In the genomic region with DNA sequence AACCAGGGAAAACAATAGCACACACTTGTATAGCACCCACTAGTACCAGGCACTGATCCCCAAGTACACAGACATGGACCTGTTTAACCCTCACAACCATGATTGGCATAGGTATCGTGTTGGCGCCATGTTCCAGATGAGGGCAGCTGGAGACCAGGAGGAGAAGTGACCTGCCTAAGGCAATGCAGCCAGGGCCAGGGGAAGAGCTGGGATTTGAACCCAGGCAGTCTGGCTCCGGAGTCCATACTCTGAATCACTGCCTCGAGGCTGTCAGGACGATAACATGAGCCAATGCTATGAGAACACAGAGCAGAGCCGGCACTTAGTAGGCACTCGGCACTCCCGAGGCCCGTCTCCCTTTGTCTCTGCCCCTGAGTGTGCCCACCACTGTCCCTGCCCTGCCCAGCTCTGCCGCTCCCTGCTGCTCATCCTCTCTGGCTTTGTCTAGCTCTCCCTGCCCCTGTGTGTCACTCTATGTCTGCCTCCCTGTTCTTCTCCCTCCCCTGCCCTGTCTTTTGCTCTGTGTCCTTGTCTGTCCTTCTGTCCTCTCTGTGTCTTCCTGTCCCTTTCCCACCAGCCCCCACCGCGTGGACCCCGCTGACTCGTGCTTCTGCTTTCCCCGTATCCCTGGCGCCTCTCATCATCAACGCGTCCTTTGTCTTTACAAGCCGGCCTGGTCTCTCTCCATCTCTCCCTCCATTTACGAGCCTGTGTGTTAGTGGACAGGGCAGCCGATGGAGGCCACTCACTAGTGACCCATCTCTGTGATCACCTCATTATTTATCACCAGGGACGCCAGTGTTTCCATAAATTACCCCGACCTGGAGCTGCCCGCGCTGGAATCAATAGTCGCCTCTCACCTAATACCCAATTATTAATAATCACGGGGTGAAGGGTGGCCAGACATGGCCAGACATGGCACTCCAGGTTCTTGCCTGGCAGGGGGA, we compare ENCODE assay signal across 18 cellular contexts.
DNase-seq lines count a peak whose midpoint lies in the region; ATAC-seq and TF ChIP-seq lines count a peak whose summit lies in the region.
"Had no signal": no experiment of that assay in that cellular context is flagged by ENCODE, and none has a peak within 500 bp of the region (broad histone marks: within the 10 kb centered on the region; RNA-seq: fewer than 3 reads in every experiment).

No MANE protein-coding gene starts in this region.

- no peak overlapping the region for H3K27ac Mint-ChIP-seq in T-helper 17 cell
- H3K27ac Mint-ChIP-seq in glutamatergic neuron (ENCODE audit: unreplicated experiment): peak overlapping the region; percentile 20
- no peak overlapping the region for H3K27ac Mint-ChIP-seq in osteocyte (ENCODE audit: unreplicated experiment)
- H3K27ac Mint-ChIP-seq in activated CD8-positive, alpha-beta T cell treated with anti-CD3 and anti-CD28 coated beads for 36 hours: no peak overlapping the region
- H3K27ac Mint-ChIP-seq: CD4-positive, alpha-beta memory T cell had no signal

- ATAC-seq in T-helper 17 cell: no peak
- ATAC-seq in HG03439 (IDR thresholded peaks at IDR 0.05; ENCODE audit: unreplicated experiment): no peak
- no peak for ATAC-seq in activated CD8-positive, alpha-beta T cell treated with anti-CD3 and anti-CD28 coated beads for 36 hours

- H3K4me1 Mint-ChIP-seq in T-helper 17 cell (peaks cover 13% of the 10 kb centered on the region), glutamatergic neuron (ENCODE audit: low read depth, unreplicated experiment) (peaks cover 9% of the 10 kb centered on the region), osteocyte (ENCODE audit: unreplicated experiment) (peaks cover 2% of the 10 kb centered on the region)
- peaks cover 4% of the 10 kb centered on the region for H3K4me1 Mint-ChIP-seq in activated CD8-positive, alpha-beta T cell treated with anti-CD3 and anti-CD28 coated beads for 36 hours (ENCODE audit: low read depth)

- H3K4me3 Mint-ChIP-seq in T-helper 17 cell: peak overlapping the region; percentile 59
- no peak overlapping the region for H3K4me3 Mint-ChIP-seq in glutamatergic neuron (ENCODE audit: unreplicated experiment)
- no peak overlapping the region for H3K4me3 Mint-ChIP-seq in osteocyte (ENCODE audit: unreplicated experiment)
- no peak overlapping the region for H3K4me3 Mint-ChIP-seq in activated CD8-positive, alpha-beta T cell treated with anti-CD3 and anti-CD28 coated beads for 36 hours
- H3K4me3 Mint-ChIP-seq: CD4-positive, alpha-beta memory T cell had no signal

- POLR2A ChIA-PET in activated CD8-positive, alpha-beta T cell treated with anti-CD3 and anti-CD28 coated beads for 36 hours (lab: Charles Lee): no interaction called here

- CTCF ChIA-PET in activated CD8-positive, alpha-beta T cell treated with anti-CD3 and anti-CD28 coated beads for 36 hours (lab: Charles Lee): interaction anchor here (0.8 to 1.4 kb wide), 3 partner anchors 171 to 819 kb away, joined by 3 to 6 read pairs (median 4); no protein-coding TSS in a partner anchor

- H3K9me3 Mint-ChIP-seq in glutamatergic neuron (ENCODE audit: unreplicated experiment): peaks cover under 1% of the 10 kb centered on the region
- H3K9me3 Mint-ChIP-seq in osteocyte (ENCODE audit: unreplicated experiment): no peaks in the 10 kb centered on the region
- no peaks in the 10 kb centered on the region for H3K9me3 Mint-ChIP-seq in activated CD8-positive, alpha-beta T cell treated with anti-CD3 and anti-CD28 coated beads for 36 hours

- no peaks in the 10 kb centered on the region for H3K9me3 ChIP-seq in T-helper 17 cell (ENCODE audit: control insufficient read depth, low read length, poor library complexity, severe bottlenecking)
- H3K9me3 ChIP-seq: BLaER1 treated with 17β-estradiol and CSF1 and Interleukin-3, amounts not matched to agents 10 nM and 100 nM; Caco-2; HAP-1; Peyer's patch had no signal

- H3K27me3 Mint-ChIP-seq in T-helper 17 cell (peaks cover 81% of the 10 kb centered on the region), glutamatergic neuron (ENCODE audit: unreplicated experiment) (peaks cover 12% of the 10 kb centered on the region), osteocyte (ENCODE audit: unreplicated experiment) (peaks cover 34% of the 10 kb centered on the region)
- peaks cover 34% of the 10 kb centered on the region for H3K27me3 Mint-ChIP-seq in activated CD8-positive, alpha-beta T cell treated with anti-CD3 and anti-CD28 coated beads for 36 hours

- no peak for DNase-seq in T-helper 17 cell
- DNase-seq in glutamatergic neuron: no peak
- peak; percentile 77 for DNase-seq in osteocyte (ENCODE audit: extremely low spot score, unreplicated experiment)
- no peak for DNase-seq in activated naive CD4-positive, alpha-beta T cell treated with Interleukin-2 at 50 U/mL for 16 hours
- no peak for DNase-seq in dedifferentiated amniotic fluid mesenchymal stem cell (ENCODE audit: extremely low spot score)
- no peak for DNase-seq in activated CD8-positive, alpha-beta T cell treated with anti-CD3 and anti-CD28 coated beads for 36 hours
- DNase-seq: Caco-2; CD4-positive, alpha-beta memory T cell; DMS 273 treated with DMSO at 0.1 percent for 48 hours; NCI-H1105; NCI-H2029 treated with DMSO at 0.1 percent for 48 hours; NCI-H226; NCI-H510A treated with DMSO at 0.1 percent for 48 hours; NCI-H82 had no signal

- intact Hi-C loops in activated CD8-positive, alpha-beta T cell treated with anti-CD3 and anti-CD28 coated beads for 36 hours (cut with micrococcal nuclease): loop anchor here (5.0 kb wide), 1 partner anchor 820 kb away; no protein-coding TSS in a partner anchor

- H3K36me3 Mint-ChIP-seq in T-helper 17 cell (ENCODE audit: low read depth) (peaks cover 5% of the 10 kb centered on the region), glutamatergic neuron (ENCODE audit: unreplicated experiment) (peaks cover 4% of the 10 kb centered on the region), osteocyte (ENCODE audit: unreplicated experiment) (no peaks in the 10 kb centered on the region)
- H3K36me3 Mint-ChIP-seq in activated CD8-positive, alpha-beta T cell treated with anti-CD3 and anti-CD28 coated beads for 36 hours (ENCODE audit: low read depth): no peaks in the 10 kb centered on the region
- H3K36me3 Mint-ChIP-seq: CD4-positive, alpha-beta memory T cell had no signal

- TF ChIP-seq CTCF in glutamatergic neuron (IDR thresholded peaks at IDR 0.05; ENCODE audit: partially characterized antibody, unreplicated experiment): no peak
- TF ChIP-seq CTCF in osteocyte (IDR thresholded peaks at IDR 0.05): no peak
- no peak for TF ChIP-seq CTCF in activated CD8-positive, alpha-beta T cell treated with anti-CD3 and anti-CD28 coated beads for 36 hours (IDR thresholded peaks at IDR 0.05)
